In the genomic region with DNA sequence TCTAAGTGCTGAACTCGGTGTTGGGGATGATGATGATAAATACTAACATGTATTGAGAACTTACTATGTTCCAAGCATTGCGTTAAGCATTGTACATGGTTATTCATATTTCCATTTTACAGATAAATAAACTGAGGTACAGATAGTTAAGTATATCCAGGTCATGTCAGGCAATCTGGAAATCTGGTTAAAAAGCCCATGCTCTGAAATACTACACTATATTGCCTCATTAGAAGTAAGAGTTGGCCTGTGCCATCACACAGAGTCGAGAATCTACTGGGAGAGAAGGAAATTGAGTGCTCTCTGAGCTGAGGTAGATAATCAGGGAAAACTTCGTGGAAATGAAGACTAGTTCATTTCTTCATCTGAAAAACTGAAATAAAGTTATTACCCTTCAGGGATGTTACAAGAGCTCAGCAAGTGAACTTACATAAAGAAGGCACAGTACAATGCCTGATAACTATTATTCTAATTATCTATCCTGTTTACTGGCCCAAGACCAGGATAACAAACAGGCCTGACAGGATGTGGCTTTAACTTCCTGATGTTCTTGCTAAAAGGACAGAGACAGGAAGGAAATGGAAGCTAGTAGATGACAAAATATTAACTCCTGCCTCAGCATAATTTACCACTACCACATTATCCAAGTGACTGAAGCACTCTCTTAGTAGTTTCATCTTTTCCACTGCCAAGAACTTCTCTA, we compare ENCODE assay signal across 9 cellular contexts.
DNase-seq lines count a peak whose midpoint lies in the region; ATAC-seq, FAIRE-seq and TF ChIP-seq lines count a peak whose summit lies in the region.
"Had no signal": no experiment of that assay in that cellular context is flagged by ENCODE, and none has a peak within 500 bp of the region (broad histone marks: within the 10 kb centered on the region; RNA-seq: fewer than 3 reads in every experiment).

No MANE protein-coding gene starts in this region.

- no peak overlapping the region for H3K9ac ChIP-seq in keratinocyte (ENCODE audit: control insufficient read depth, extremely low read depth, insufficient read depth, low read length)

- H3K79me2 ChIP-seq in GM23338 (replicated peaks; ENCODE audit: insufficient read depth), result no peaks in the 10 kb centered on the region
- no peaks in the 10 kb centered on the region for H3K79me2 ChIP-seq in keratinocyte (ENCODE audit: control insufficient read depth, insufficient read depth, low read length)

- H3F3A ChIP-seq in GM23338 (replicated peaks; ENCODE audit: low read depth), result no peaks in the 10 kb centered on the region

- H3K27ac ChIP-seq in 22Rv1, result peak overlapping the region; percentile 48
- H3K27ac ChIP-seq in GM23338 (ENCODE audit: low read depth), result no peak overlapping the region
- H3K27ac ChIP-seq in keratinocyte (ENCODE audit: control insufficient read depth, insufficient read depth, low read length), result no peak overlapping the region

- intact Hi-C loops in activated CD4-positive, alpha-beta memory T cell treated with anti-CD3 and anti-CD28 coated beads for 36 hours (cut with micrococcal nuclease), result no loop called here

- H3K4me3 Mint-ChIP-seq in GM23338, result no peak overlapping the region
- H3K4me3 Mint-ChIP-seq in activated CD4-positive, alpha-beta memory T cell treated with anti-CD3 and anti-CD28 coated beads for 36 hours, result no peak overlapping the region

- H3K4me1 ChIP-seq in GM23338 (ENCODE audit: insufficient read depth) (peaks cover 8% of the 10 kb centered on the region), keratinocyte (ENCODE audit: control insufficient read depth, extremely low read depth, insufficient read depth, low read length) (peaks cover 7% of the 10 kb centered on the region)

- dilution Hi-C loops in keratinocyte (cut with MboI; ENCODE audit: extremely low pct_ligation_motif_present, low sequenced_read_pairs), result no loop called here

- ATAC-seq in GM23338, result no peak

- H3K4me1 Mint-ChIP-seq in GM23338, result peaks cover 11% of the 10 kb centered on the region; the same call in 2 of the 3 replicates
- peaks cover 27% of the 10 kb centered on the region for H3K4me1 Mint-ChIP-seq in activated CD4-positive, alpha-beta memory T cell treated with anti-CD3 and anti-CD28 coated beads for 36 hours (ENCODE audit: low read depth)

- H3K27me3 ChIP-seq in GM23338 (ENCODE audit: insufficient read depth) (no peaks in the 10 kb centered on the region), keratinocyte (ENCODE audit: control insufficient read depth, extremely low read depth, insufficient read depth, low read length) (no peaks in the 10 kb centered on the region)

- H3K4me3 ChIP-seq in GM23338, result no peak overlapping the region
- no peak overlapping the region for H3K4me3 ChIP-seq in keratinocyte (ENCODE audit: control insufficient read depth in 2 of 3, extremely low read depth in 1 of 3, insufficient read depth in 2 of 3, low read depth in 1 of 3, low read length in 3 of 3)

- H3K36me3 ChIP-seq in GM23338 (ENCODE audit: insufficient read depth) (no peaks in the 10 kb centered on the region), keratinocyte (ENCODE audit: control insufficient read depth in 2 of 2, extremely low read depth in 1 of 2, insufficient read depth in 2 of 2, low read length in 2 of 2) (peaks cover 6 to 19% of the 10 kb centered on the region in 2 experiments)

- peaks cover 2% of the 10 kb centered on the region for H3K27me3 Mint-ChIP-seq in GM23338 (ENCODE audit: insufficient read depth, low read depth, poor library complexity)
- no peaks in the 10 kb centered on the region for H3K27me3 Mint-ChIP-seq in activated CD4-positive, alpha-beta memory T cell treated with anti-CD3 and anti-CD28 coated beads for 36 hours

- H4K20me1 ChIP-seq in GM23338 (replicated peaks; ENCODE audit: insufficient read depth) (no peaks in the 10 kb centered on the region), keratinocyte (ENCODE audit: control insufficient read depth, extremely low read depth, insufficient read depth, low read length) (no peaks in the 10 kb centered on the region)

- no peaks in the 10 kb centered on the region for H3K9me3 ChIP-seq in keratinocyte (ENCODE audit: control insufficient read depth, low read depth, low read length)

- FAIRE-seq in keratinocyte (lab: Jason Lieb, UNC), result peak; percentile 26

- H2AFZ ChIP-seq in GM23338 (no peak overlapping the region), keratinocyte (ENCODE audit: control insufficient read depth, low read length) (no peak overlapping the region)

- no peak overlapping the region for H3K4me2 ChIP-seq in GM23338
- H3K4me2 ChIP-seq in keratinocyte (ENCODE audit: control insufficient read depth, extremely low read depth, insufficient read depth, low read depth, low read length), result no peak overlapping the region

- POLR2A ChIA-PET in activated CD4-positive, alpha-beta memory T cell treated with anti-CD3 and anti-CD28 coated beads for 36 hours (lab: Charles Lee), result interaction anchor here (0.6 kb wide), 1 partner anchor 179 kb away, joined by 3 read pairs; no protein-coding TSS in a partner anchor

- peak overlapping the region; percentile 85 for H3K27ac Mint-ChIP-seq in GM23338
- peak overlapping the region; percentile 61 for H3K27ac Mint-ChIP-seq in activated CD4-positive, alpha-beta memory T cell treated with anti-CD3 and anti-CD28 coated beads for 36 hours

- no peaks in the 10 kb centered on the region for H3K9me1 ChIP-seq in keratinocyte (ENCODE audit: control insufficient read depth, extremely low read depth, insufficient read depth, low read length)

- DNase-seq in GM23338 (ENCODE audit: low spot score) (no peak), keratinocyte (ENCODE audit: low read depth, low spot score) (no peak), globus pallidus (ENCODE audit: low spot score) (no peak), NCI-H2107 treated with DMSO at 0.1 percent for 48 hours (lab: John Stamatoyannopoulos, UW; ENCODE audit: unreplicated experiment) (no peak), NCI-H2107 (lab: John Stamatoyannopoulos, UW) (no peak), cerebellar nuclear complex (lab: John Stamatoyannopoulos, UW) (no peak)
- no peak for DNase-seq in activated CD4-positive, alpha-beta memory T cell treated with anti-CD3 and anti-CD28 coated beads for 36 hours
- DNase-seq: NCI-H526 had no signal

- H3K9me2 ChIP-seq in GM23338 (ENCODE audit: insufficient read depth), result no peaks in the 10 kb centered on the region

- TF ChIP-seq CTCF in 22Rv1 (IDR thresholded peaks at IDR 0.05) (no peak), GM23338 (conservative IDR thresholded peaks at IDR 0.05; ENCODE audit: low read depth in 2 of 2) (no peak), keratinocyte (optimal IDR thresholded peaks at IDR 0.05 in 1 of 3, IDR thresholded peaks at IDR 0.05 in 1 of 3, conservative IDR thresholded peaks at IDR 0.05 in 1 of 3; ENCODE audit: extremely low read depth in 1 of 3, insufficient read depth in 2 of 3, low read length in 3 of 3) (no peak)

- no peaks in the 10 kb centered on the region; the same call in 2 of the 3 replicates for H3K36me3 Mint-ChIP-seq in GM23338 (ENCODE audit: low read depth)
- peaks cover 37% of the 10 kb centered on the region for H3K36me3 Mint-ChIP-seq in activated CD4-positive, alpha-beta memory T cell treated with anti-CD3 and anti-CD28 coated beads for 36 hours

- no peaks in the 10 kb centered on the region for H3K9me3 Mint-ChIP-seq in GM23338
- peaks cover 4% of the 10 kb centered on the region for H3K9me3 Mint-ChIP-seq in activated CD4-positive, alpha-beta memory T cell treated with anti-CD3 and anti-CD28 coated beads for 36 hours

- CTCF ChIA-PET in activated CD4-positive, alpha-beta memory T cell treated with anti-CD3 and anti-CD28 coated beads for 36 hours (lab: Charles Lee), result interaction anchor here (1.1 to 1.2 kb wide), 3 partner anchors 9 to 101 kb away, joined by 3 to 5 read pairs (median 3); no protein-coding TSS in a partner anchor

TF ChIP-seq in GM23338, 12 proteins besides CTCF, POLR2A, EP300 and RAD21 (continues in another document):
- TF ChIP-seq, protein P1, sequence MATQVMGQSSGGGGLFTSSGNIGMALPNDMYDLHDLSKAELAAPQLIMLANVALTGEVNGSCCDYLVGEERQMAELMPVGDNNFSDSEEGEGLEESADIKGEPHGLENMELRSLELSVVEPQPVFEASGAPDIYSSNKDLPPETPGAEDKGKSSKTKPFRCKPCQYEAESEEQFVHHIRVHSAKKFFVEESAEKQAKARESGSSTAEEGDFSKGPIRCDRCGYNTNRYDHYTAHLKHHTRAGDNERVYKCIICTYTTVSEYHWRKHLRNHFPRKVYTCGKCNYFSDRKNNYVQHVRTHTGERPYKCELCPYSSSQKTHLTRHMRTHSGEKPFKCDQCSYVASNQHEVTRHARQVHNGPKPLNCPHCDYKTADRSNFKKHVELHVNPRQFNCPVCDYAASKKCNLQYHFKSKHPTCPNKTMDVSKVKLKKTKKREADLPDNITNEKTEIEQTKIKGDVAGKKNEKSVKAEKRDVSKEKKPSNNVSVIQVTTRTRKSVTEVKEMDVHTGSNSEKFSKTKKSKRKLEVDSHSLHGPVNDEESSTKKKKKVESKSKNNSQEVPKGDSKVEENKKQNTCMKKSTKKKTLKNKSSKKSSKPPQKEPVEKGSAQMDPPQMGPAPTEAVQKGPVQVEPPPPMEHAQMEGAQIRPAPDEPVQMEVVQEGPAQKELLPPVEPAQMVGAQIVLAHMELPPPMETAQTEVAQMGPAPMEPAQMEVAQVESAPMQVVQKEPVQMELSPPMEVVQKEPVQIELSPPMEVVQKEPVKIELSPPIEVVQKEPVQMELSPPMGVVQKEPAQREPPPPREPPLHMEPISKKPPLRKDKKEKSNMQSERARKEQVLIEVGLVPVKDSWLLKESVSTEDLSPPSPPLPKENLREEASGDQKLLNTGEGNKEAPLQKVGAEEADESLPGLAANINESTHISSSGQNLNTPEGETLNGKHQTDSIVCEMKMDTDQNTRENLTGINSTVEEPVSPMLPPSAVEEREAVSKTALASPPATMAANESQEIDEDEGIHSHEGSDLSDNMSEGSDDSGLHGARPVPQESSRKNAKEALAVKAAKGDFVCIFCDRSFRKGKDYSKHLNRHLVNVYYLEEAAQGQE (IDR thresholded peaks at IDR 0.05; ENCODE audit: unreplicated experiment), result no peak
- TF ChIP-seq EZH2phosphoT487 (IDR thresholded peaks at IDR 0.05; ENCODE audit: unreplicated experiment) (no peak), EZH2 (IDR thresholded peaks at IDR 0.05; ENCODE audit: low read depth, unreplicated experiment) (no peak), JUNB (IDR thresholded peaks at IDR 0.05; ENCODE audit: unreplicated experiment) (no peak), STAT1 (IDR thresholded peaks at IDR 0.05; ENCODE audit: unreplicated experiment) (no peak)
- TF ChIP-seq, protein P2, sequence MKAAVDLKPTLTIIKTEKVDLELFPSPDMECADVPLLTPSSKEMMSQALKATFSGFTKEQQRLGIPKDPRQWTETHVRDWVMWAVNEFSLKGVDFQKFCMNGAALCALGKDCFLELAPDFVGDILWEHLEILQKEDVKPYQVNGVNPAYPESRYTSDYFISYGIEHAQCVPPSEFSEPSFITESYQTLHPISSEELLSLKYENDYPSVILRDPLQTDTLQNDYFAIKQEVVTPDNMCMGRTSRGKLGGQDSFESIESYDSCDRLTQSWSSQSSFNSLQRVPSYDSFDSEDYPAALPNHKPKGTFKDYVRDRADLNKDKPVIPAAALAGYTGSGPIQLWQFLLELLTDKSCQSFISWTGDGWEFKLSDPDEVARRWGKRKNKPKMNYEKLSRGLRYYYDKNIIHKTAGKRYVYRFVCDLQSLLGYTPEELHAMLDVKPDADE (IDR thresholded peaks at IDR 0.05), result no peak
